ENCODE assay signal across 8 cellular contexts in genomic region chr17:60964160-60964559, GRCh38.
"Had no signal": no experiment of that assay in that cellular context is flagged by ENCODE, and none has a peak within 500 bp of the region (broad histone marks: within the 10 kb centered on the region; RNA-seq: fewer than 3 reads in every experiment).

No MANE protein-coding gene starts in this region.

- DNase-seq: GDM1, GF-D8 had no signal

- ATAC-seq: GM12878 had no signal

- FAIRE-seq: G401.6, GM12878, GM12891, GM12892, GM18507, GM19239 had no signal

- H3K4me3 ChIP-seq: GM12878 had no signal
